Comparison of ENCODE assay signal across 1 cellular context in genomic region chr3:128198313-128198712, GRCh38.
TF ChIP-seq lines count a peak whose summit lies in the region.

No MANE protein-coding gene starts in this region.

TF ChIP-seq in GM12878, 131 proteins besides CTCF, POLR2A, EP300 and RAD21:
- TF ChIP-seq SMAD1 (IDR thresholded peaks at IDR 0.05; ENCODE audit: low read depth, partially characterized antibody) (no peak), MTA2 (IDR thresholded peaks at IDR 0.05; ENCODE audit: low read depth) (no peak), MXI1 (IDR thresholded peaks at IDR 0.05; ENCODE audit: low read depth, low read length) (no peak), NFIC (IDR thresholded peaks at IDR 0.05; ENCODE audit: low read depth, low read length) (no peak), HCFC1 (IDR thresholded peaks at IDR 0.05; ENCODE audit: low read length) (no peak), GABPA (IDR thresholded peaks at IDR 0.05; ENCODE audit: low read depth) (no peak)
